8 cellular contexts compared by ENCODE assay signal in genomic region chr12:754871-755562, GRCh38. TPM values are rescaled to one million over a fixed set of nuclear protein-coding genes. Genes with fewer than 3 reads are reported as not detected.
A peak's percentile ranks its signal among the peaks of the same experiment; 100 is the strongest.
DNase-seq lines count a peak whose midpoint lies in the region; ATAC-seq and TF ChIP-seq lines count a peak whose summit lies in the region.

No MANE protein-coding gene starts in this region.

- peaks cover 14% of the 10 kb centered on the region for H3K36me3 ChIP-seq in RWPE2 (ENCODE audit: low read depth)
- H3K36me3 ChIP-seq in mesendoderm (ENCODE audit: control insufficient read depth, insufficient read depth, low read length) = no peaks in the 10 kb centered on the region
- H3K36me3 ChIP-seq in vagina = no peaks in the 10 kb centered on the region

- H3K79me2 ChIP-seq in mesendoderm (ENCODE audit: control insufficient read depth, insufficient read depth, low read length) = peaks cover 50% of the 10 kb centered on the region

- peak overlapping the region; percentile 98 for H3K4me2 ChIP-seq in mesendoderm (ENCODE audit: low read length)

- peaks cover 4% of the 10 kb centered on the region for H3K79me1 ChIP-seq in mesendoderm (ENCODE audit: low read length)

- CTCF ChIA-PET in Calu3 (lab: Charles Lee) (interaction anchor here (0.7 to 2.4 kb wide), 4 partner anchors 22 to 185 kb away, joined by 3 to 20 read pairs (median 8); no protein-coding TSS in a partner anchor), HEK293T (lab: Yijun Ruan, JAX) (interaction anchor here (0.7 to 2.4 kb wide), 8 partner anchors 18 to 955 kb away, joined by 3 to 8 read pairs (median 4); no protein-coding TSS in a partner anchor)

- H3K4me3 ChIP-seq in RWPE2 (ENCODE audit: severe bottlenecking) (peak overlapping the region; percentile 89), mesendoderm (ENCODE audit: low read length) (peak overlapping the region; percentile 62), vagina (peak overlapping the region; percentile 78 to 96)

- POLR2A ChIA-PET in HEK293T (lab: Yijun Ruan, JAX) = interaction anchor here (0.8 to 4.4 kb wide), 8 partner anchors 13 to 179 kb away, joined by 3 to 17 read pairs (median 4); no protein-coding TSS in a partner anchor

- TF ChIP-seq CTCF in Calu3 (IDR thresholded peaks at IDR 0.05; ENCODE audit: unreplicated experiment) (no peak), RWPE2 (IDR thresholded peaks at IDR 0.05; ENCODE audit: poor library complexity, severe bottlenecking) (peak; percentile 31), vagina (IDR thresholded peaks at IDR 0.05) (peak in 1 of 3 experiments; percentile 50)

- TF ChIP-seq POLR2A in vagina (IDR thresholded peaks at IDR 0.05) = no peak

- H4K5ac ChIP-seq in mesendoderm (ENCODE audit: low read length) = no peak overlapping the region

- peak overlapping the region; percentile 88 for H3K27ac Mint-ChIP-seq in Calu3 (ENCODE audit: unreplicated experiment)

- DNase-seq in Calu3 (no peak), HEK293T (ENCODE audit: extremely low spot score) (peak; percentile 37), RWPE2 (ENCODE audit: low spot score) (no peak), cerebellum (ENCODE audit: low spot score) (peak; percentile 24), mesendoderm (peak; percentile 42), vagina (ENCODE audit: extremely low spot score in 2 of 2) (no peak), globus pallidus (ENCODE audit: low spot score) (no peak)

- WGBS in mesendoderm (ENCODE audit: extremely low coverage, insufficient coverage, low lambda C conversion rate) = no CpG with 5 or more reads among the region's 7 CpGs

- H3K27me3 Mint-ChIP-seq in Calu3 (ENCODE audit: unreplicated experiment) = no peaks in the 10 kb centered on the region

- no peak overlapping the region for H2AK5ac ChIP-seq in mesendoderm (ENCODE audit: low read length)

- H2BK15ac ChIP-seq in mesendoderm (replicated peaks; ENCODE audit: low read depth) = no peak overlapping the region

- no peak overlapping the region for H3K56ac ChIP-seq in mesendoderm (ENCODE audit: low read length)

- BruUV-seq in Calu3 (replicated peaks; lab: Mats Ljungman, UMichigan) = no TSS peak

- no peak overlapping the region for H4K8ac ChIP-seq in mesendoderm (ENCODE audit: low read depth, low read length)

- H3K23ac ChIP-seq in mesendoderm (ENCODE audit: low read length) = no peak overlapping the region

- H3K4me3 Mint-ChIP-seq in Calu3 (ENCODE audit: low read depth, unreplicated experiment) = no peak overlapping the region

- intact Hi-C loops in Calu3 (cut with micrococcal nuclease; ENCODE audit: unreplicated experiment) (loop anchor here (2.0 to 10.0 kb wide), 4 partner anchors 16 to 110 kb away; no protein-coding TSS in a partner anchor), vagina (cut with DNase I) (loop anchor here (5.0 to 10.0 kb wide), 2 partner anchors 57 to 110 kb away; no protein-coding TSS in a partner anchor)

- H3K27me3 ChIP-seq in RWPE2 (ENCODE audit: insufficient read depth, poor library complexity, severe bottlenecking) (no peaks in the 10 kb centered on the region), mesendoderm (ENCODE audit: insufficient read depth, low read length, poor library complexity) (no peaks in the 10 kb centered on the region), vagina (no peaks in the 10 kb centered on the region)

- no peak overlapping the region for H2BK5ac ChIP-seq in mesendoderm (ENCODE audit: low read length)

- H3K36me3 Mint-ChIP-seq in Calu3 (ENCODE audit: insufficient read depth, unreplicated experiment) = peaks cover 13% of the 10 kb centered on the region

- H2BK120ac ChIP-seq in mesendoderm (ENCODE audit: low read depth, low read length) = no peak overlapping the region

- H3K27ac ChIP-seq in RWPE2 (ENCODE audit: poor library complexity, severe bottlenecking) (peak overlapping the region; percentile 68), mesendoderm (ENCODE audit: low read depth, low read length) (no peak overlapping the region), vagina (peak overlapping the region; percentile 100)

- H3K4me1 Mint-ChIP-seq in Calu3 (ENCODE audit: low read depth, unreplicated experiment) = peaks cover 11% of the 10 kb centered on the region

- H3K4ac ChIP-seq in mesendoderm (ENCODE audit: low read depth, low read length) = no peak overlapping the region

- ATAC-seq in RWPE2 (ENCODE audit: low read depth) (peak; percentile 9; the same call in 1 of the 3 replicates), HG03039 (IDR thresholded peaks at IDR 0.05; ENCODE audit: unreplicated experiment) (no peak)

- H3K9me3 ChIP-seq in RWPE2 (ENCODE audit: severe bottlenecking) (no peaks in the 10 kb centered on the region), vagina (no peaks in the 10 kb centered on the region)

- H3K9me3 Mint-ChIP-seq in Calu3 (ENCODE audit: low read depth, unreplicated experiment) = no peaks in the 10 kb centered on the region

- H3K9ac ChIP-seq in mesendoderm (ENCODE audit: low read length) = peak overlapping the region; percentile 92

- H3K4me1 ChIP-seq in RWPE2 (ENCODE audit: insufficient read depth, poor library complexity, severe bottlenecking) (peaks cover 31% of the 10 kb centered on the region), mesendoderm (ENCODE audit: control insufficient read depth, low read depth, low read length) (no peaks in the 10 kb centered on the region), vagina (peaks cover 41% of the 10 kb centered on the region)

- no peak overlapping the region for H3K18ac ChIP-seq in mesendoderm (ENCODE audit: low read length)

TF ChIP-seq in HEK293T, 16 proteins besides CTCF, POLR2A, EP300 and RAD21:
- TF ChIP-seq TARDBP (IDR thresholded peaks at IDR 0.05) (no peak), HDGF (IDR thresholded peaks at IDR 0.05; ENCODE audit: borderline replicate concordance) (0 out of 2 replicates have a peak, but pooled peaks have one; percentile 10), FOXK2 (IDR thresholded peaks at IDR 0.05) (0 out of 2 replicates have a peak, but pooled peaks have one; percentile 42), PKNOX1 (IDR thresholded peaks at IDR 0.05) (peak; percentile 65)

RNA-seq across cellular contexts. Expression of gene WNK1, which starts 2.6 kb away (rescaled TPM):
- total RNA-seq in Calu3 (2022) (93.8 and 107 TPM in 2 replicates), cerebellum (173 TPM), vagina (366 TPM)
- polyA plus RNA-seq in mesendoderm (2013, experiment 1 of 2) = 61.9 TPM
- polyA plus RNA-seq in mesendoderm (2013, experiment 2 of 2) = 59.9 TPM

Comparison
In these comparisons a context has a peak if more than half of its experiments do, and no peak if none do; other contexts are left out.
1. DNase-seq: peak in HEK293T (single experiment), cerebellum (single experiment) and mesendoderm (single experiment); none in Calu3 (single experiment), RWPE2 (single experiment), vagina (0 of 2) and globus pallidus (single experiment).
2. Peak in every context shown above with its lines, with median percentiles within 50 percentile points of each other: H3K4me3 ChIP-seq.